ENCODE assay signal across 1 cellular context in the genomic region with DNA sequence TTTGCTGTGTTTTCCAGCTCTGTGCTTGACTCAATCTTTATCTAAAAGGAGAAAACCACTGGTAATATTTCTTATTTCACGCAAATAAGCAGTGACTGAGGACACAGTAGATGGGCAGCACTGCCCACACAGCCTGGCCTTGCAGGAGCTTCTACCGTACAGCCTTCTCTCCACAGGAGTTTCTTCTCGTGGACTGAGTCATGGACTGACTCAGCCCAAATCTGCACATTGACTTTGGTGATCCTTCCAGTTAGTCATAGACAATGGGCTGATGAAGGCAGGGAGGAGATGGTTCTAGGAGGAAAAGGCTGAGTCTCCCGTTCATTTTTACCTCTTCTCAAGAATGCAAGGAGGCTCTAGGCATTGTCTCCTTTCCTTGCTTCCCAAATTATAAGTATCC.
A peak's percentile ranks its signal among the peaks of the same experiment; 100 is the strongest.
TF ChIP-seq lines count a peak whose summit lies in the region.

No MANE protein-coding gene starts in this region.

TF ChIP-seq in K562, 482 proteins besides CTCF, POLR2A, EP300 and RAD21 (continued from another document):
- TF ChIP-seq, protein P1, sequence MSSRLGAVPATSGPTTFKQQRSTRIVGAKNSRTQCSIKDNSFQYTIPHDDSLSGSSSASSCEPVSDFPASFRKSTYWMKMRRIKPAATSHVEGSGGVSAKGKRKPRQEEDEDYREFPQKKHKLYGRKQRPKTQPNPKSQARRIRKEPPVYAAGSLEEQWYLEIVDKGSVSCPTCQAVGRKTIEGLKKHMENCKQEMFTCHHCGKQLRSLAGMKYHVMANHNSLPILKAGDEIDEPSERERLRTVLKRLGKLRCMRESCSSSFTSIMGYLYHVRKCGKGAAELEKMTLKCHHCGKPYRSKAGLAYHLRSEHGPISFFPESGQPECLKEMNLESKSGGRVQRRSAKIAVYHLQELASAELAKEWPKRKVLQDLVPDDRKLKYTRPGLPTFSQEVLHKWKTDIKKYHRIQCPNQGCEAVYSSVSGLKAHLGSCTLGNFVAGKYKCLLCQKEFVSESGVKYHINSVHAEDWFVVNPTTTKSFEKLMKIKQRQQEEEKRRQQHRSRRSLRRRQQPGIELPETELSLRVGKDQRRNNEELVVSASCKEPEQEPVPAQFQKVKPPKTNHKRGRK (tag; IDR thresholded peaks at IDR 0.05) = no peak
- TF ChIP-seq DPF2 (IDR thresholded peaks at IDR 0.05) = peak; percentile 70
- TF ChIP-seq ZNF436 (CRISPR knock-in tag; IDR thresholded peaks at IDR 0.05) = no peak
- no peak for TF ChIP-seq IRF2 (CRISPR knock-in tag; IDR thresholded peaks at IDR 0.05)
- TF ChIP-seq JUND (IDR thresholded peaks at IDR 0.05; ENCODE audit: borderline replicate concordance, low read depth, low read length) = peak; percentile 83
- peak; percentile 89; the same call in 2 of the 3 replicates for TF ChIP-seq JUND (tag; IDR thresholded peaks at IDR 0.05; ENCODE audit: borderline replicate concordance, low read depth, low read length)
- TF ChIP-seq, protein P2, sequence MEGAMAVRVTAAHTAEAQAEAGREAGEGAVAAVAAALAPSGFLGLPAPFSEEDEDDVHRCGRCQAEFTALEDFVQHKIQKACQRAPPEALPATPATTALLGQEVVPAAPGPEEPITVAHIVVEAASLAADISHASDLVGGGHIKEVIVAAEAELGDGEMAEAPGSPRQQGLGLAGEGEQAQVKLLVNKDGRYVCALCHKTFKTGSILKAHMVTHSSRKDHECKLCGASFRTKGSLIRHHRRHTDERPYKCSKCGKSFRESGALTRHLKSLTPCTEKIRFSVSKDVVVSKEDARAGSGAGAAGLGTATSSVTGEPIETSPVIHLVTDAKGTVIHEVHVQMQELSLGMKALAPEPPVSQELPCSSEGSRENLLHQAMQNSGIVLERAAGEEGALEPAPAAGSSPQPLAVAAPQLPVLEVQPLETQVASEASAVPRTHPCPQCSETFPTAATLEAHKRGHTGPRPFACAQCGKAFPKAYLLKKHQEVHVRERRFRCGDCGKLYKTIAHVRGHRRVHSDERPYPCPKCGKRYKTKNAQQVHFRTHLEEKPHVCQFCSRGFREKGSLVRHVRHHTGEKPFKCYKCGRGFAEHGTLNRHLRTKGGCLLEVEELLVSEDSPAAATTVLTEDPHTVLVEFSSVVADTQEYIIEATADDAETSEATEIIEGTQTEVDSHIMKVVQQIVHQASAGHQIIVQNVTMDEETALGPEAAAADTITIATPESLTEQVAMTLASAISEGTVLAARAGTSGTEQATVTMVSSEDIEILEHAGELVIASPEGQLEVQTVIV (CRISPR knock-in tag; IDR thresholded peaks at IDR 0.05; ENCODE audit: borderline replicate concordance) = no peak
